In the genomic region with DNA sequence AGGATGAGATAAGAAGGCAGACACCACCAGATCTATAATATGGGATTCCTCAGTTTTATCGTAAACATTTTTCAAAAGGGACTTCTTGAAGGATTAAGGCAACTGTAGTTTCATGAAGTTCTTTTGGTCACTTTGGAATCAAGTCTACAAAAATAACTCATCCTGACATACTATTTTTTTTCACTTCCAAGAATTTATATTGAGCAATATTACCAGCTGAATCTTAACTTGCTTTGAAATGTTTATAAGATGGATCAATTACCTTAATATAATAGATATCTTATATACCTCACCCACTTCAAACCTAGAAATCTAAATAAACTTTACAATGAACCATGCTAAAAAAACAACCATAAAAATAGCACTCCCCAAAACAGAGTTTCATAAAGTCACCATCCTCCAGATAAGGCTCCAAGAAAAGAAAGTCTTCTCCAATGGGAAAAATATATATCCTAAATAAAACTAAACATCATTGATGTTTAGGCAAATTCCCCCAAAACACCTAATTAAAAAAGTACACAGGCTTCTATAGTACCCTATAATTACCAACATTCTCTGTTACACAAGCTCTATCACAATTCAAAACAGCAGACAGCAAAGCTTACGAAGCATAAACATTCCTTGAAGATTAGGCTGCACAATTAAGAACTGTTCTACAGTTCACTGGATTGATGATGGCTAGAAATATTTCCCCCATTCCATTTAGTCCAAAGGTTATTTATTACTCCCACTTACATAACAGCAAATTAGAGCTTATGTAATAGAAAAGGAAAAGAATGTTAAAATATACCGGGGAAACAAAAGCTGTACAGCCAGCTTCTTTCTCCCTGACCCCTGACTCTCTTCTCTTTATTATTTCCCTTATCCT, we compare ENCODE assay signal across 11 cellular contexts.
DNase-seq lines count a peak whose midpoint lies in the region; ATAC-seq and TF ChIP-seq lines count a peak whose summit lies in the region.
"Had no signal": no experiment of that assay in that cellular context is flagged by ENCODE, and none has a peak within 500 bp of the region (broad histone marks: within the 10 kb centered on the region; RNA-seq: fewer than 3 reads in every experiment).

No MANE protein-coding gene starts in this region.

- H3K9me3 ChIP-seq in stomach smooth muscle (ENCODE audit: control insufficient read depth in 2 of 2, low read length in 2 of 2), result no peaks in the 10 kb centered on the region

- H3K36me3 ChIP-seq in brain microvascular endothelial cell (replicated peaks) (peaks cover 25% of the 10 kb centered on the region), stomach smooth muscle (ENCODE audit: control insufficient read depth in 2 of 2, insufficient read depth in 2 of 2, low read length in 2 of 2) (no peaks in the 10 kb centered on the region)

- peak overlapping the region in 1 of 2 donors; percentile 17 for H3K9ac ChIP-seq in stomach smooth muscle (ENCODE audit: low read length in 2 of 2)

- H3K27me3 ChIP-seq in brain microvascular endothelial cell (replicated peaks), result no peaks in the 10 kb centered on the region
- no peaks in the 10 kb centered on the region for H3K27me3 ChIP-seq in stomach smooth muscle (ENCODE audit: control insufficient read depth in 1 of 2, insufficient read depth in 2 of 2, low read length in 2 of 2)

- in situ Hi-C loops in brain microvascular endothelial cell (cut with HindIII; ENCODE audit: low pct_ligation_motif_present, low sequenced_read_pairs), result no loop called here

- DNase-seq in GM04503 (ENCODE audit: low read depth) (peak; percentile 65), brain microvascular endothelial cell (no peak), left kidney (ENCODE audit: low read depth, low spot score) (peak; percentile 56), CD1c-positive myeloid dendritic cell (ENCODE audit: extremely low spot score) (no peak), LoVo (ENCODE audit: low spot score) (no peak)
- DNase-seq: activated CD4-positive, CD25-positive, alpha-beta regulatory T cell treated with anti-CD3 and anti-CD28 coated beads, Interleukin-2, amount 50 U/mL, for 72 hours; activated naive CD4-positive, alpha-beta T cell treated with anti-CD3 and anti-CD28 coated beads for 36 hours; substantia nigra had no signal

- ATAC-seq in HG02981 (IDR thresholded peaks at IDR 0.05; ENCODE audit: unreplicated experiment) (no peak), HG03457 (IDR thresholded peaks at IDR 0.05; ENCODE audit: unreplicated experiment) (no peak)

- no peak overlapping the region for H3K4me3 ChIP-seq in brain microvascular endothelial cell (ENCODE audit: low read depth, low read length)
- H3K4me3 ChIP-seq in stomach smooth muscle (ENCODE audit: low read length in 2 of 2), result peak overlapping the region; percentile 16 to 48

- H3K27ac ChIP-seq in brain microvascular endothelial cell (peak overlapping the region; percentile 94), stomach smooth muscle (ENCODE audit: low read length) (peak overlapping the region; percentile 32)

- H3K4me1 ChIP-seq in stomach smooth muscle (ENCODE audit: control insufficient read depth, insufficient read depth, low read length), result peaks cover 20% of the 10 kb centered on the region

- no peak for TF ChIP-seq CTCF in brain microvascular endothelial cell (IDR thresholded peaks at IDR 0.05; ENCODE audit: low read depth, low read length, missing control alignments)

Comparison
In these comparisons a context has a peak if more than half of its experiments do, and no peak if none do; other contexts are left out.
1. DNase-seq: peak in GM04503 (single experiment) and left kidney (single experiment); none in brain microvascular endothelial cell (single experiment), CD1c-positive myeloid dendritic cell (single experiment) and LoVo (single experiment).